ENCODE assay signal across 16 cellular contexts in genomic region chr6:169621311-169621710, GRCh38.
"Had no signal": no experiment of that assay in that cellular context is flagged by ENCODE, and none has a peak within 500 bp of the region (broad histone marks: within the 10 kb centered on the region; RNA-seq: fewer than 3 reads in every experiment).

No MANE protein-coding gene starts in this region.

- H3K4me3 Mint-ChIP-seq: naive thymus-derived CD8-positive, alpha-beta T cell; stimulated activated memory B cell treated with anti-CD40 and anti-IgM and Interleukin-4, amounts not matched to agents 10 μg/mL and 1 μg/mL and 100 μg/mL, for 72 hours; stimulated activated naive CD8-positive, alpha-beta T cell treated with anti-CD3 and anti-CD28 coated beads, Interleukin-15, Interleukin-2, amounts not matched to agents 100 ng/mL and 50 ng/mL, for 24 hours had no signal

- H3K4me3 ChIP-seq: colonic mucosa, hepatocyte, lung, right atrium auricular region, smooth muscle cell, tibial artery had no signal

- H3K27ac Mint-ChIP-seq: naive thymus-derived CD8-positive, alpha-beta T cell; stimulated activated memory B cell treated with anti-CD40 and anti-IgM and Interleukin-4, amounts not matched to agents 10 μg/mL and 1 μg/mL and 100 μg/mL, for 72 hours; stimulated activated naive CD8-positive, alpha-beta T cell treated with anti-CD3 and anti-CD28 coated beads, Interleukin-15, Interleukin-2, amounts not matched to agents 100 ng/mL and 50 ng/mL, for 24 hours had no signal

- H3K4me2 ChIP-seq: hepatocyte, smooth muscle cell had no signal

- H2AFZ ChIP-seq: hepatocyte had no signal

- H3K27me3 ChIP-seq: colonic mucosa, hepatocyte, neutrophil, right atrium auricular region, tibial artery had no signal

- DNase-seq: colonic mucosa; effector CD8-positive, alpha-beta T cell; foreskin melanocyte; head of caudate nucleus; left colon; left ventricle myocardium superior; naive thymus-derived CD8-positive, alpha-beta T cell; stimulated activated CD4-positive, alpha-beta T cell treated with anti-CD3 and anti-CD28 coated beads, Interleukin-4, amount 100 ng/mL, for 1 hour; tibial artery had no signal

- H3K27ac ChIP-seq: colonic mucosa, hepatocyte, neutrophil, right atrium auricular region, tibial artery had no signal

- H3K9me3 ChIP-seq: colonic mucosa, neutrophil, right atrium auricular region, tibial artery had no signal

- H3K36me3 ChIP-seq: colonic mucosa, neutrophil, right atrium auricular region had no signal

- ATAC-seq: left colon; left ventricle myocardium superior; naive thymus-derived CD8-positive, alpha-beta T cell; stimulated activated memory B cell treated with anti-CD40 and anti-IgM and Interleukin-4, amounts not matched to agents 10 μg/mL and 1 μg/mL and 100 μg/mL, for 72 hours had no signal

- H3K4me1 ChIP-seq: colonic mucosa, right atrium auricular region had no signal

- H3K27me3 Mint-ChIP-seq: naive thymus-derived CD8-positive, alpha-beta T cell; stimulated activated memory B cell treated with anti-CD40 and anti-IgM and Interleukin-4, amounts not matched to agents 10 μg/mL and 1 μg/mL and 100 μg/mL, for 72 hours; stimulated activated naive CD8-positive, alpha-beta T cell treated with anti-CD3 and anti-CD28 coated beads, Interleukin-15, Interleukin-2, amounts not matched to agents 100 ng/mL and 50 ng/mL, for 24 hours had no signal

- H3K9me3 Mint-ChIP-seq: stimulated activated naive CD8-positive, alpha-beta T cell treated with anti-CD3 and anti-CD28 coated beads, Interleukin-15, Interleukin-2, amounts not matched to agents 100 ng/mL and 50 ng/mL, for 24 hours had no signal
